18 cellular contexts compared by ENCODE assay signal in the genomic region with DNA sequence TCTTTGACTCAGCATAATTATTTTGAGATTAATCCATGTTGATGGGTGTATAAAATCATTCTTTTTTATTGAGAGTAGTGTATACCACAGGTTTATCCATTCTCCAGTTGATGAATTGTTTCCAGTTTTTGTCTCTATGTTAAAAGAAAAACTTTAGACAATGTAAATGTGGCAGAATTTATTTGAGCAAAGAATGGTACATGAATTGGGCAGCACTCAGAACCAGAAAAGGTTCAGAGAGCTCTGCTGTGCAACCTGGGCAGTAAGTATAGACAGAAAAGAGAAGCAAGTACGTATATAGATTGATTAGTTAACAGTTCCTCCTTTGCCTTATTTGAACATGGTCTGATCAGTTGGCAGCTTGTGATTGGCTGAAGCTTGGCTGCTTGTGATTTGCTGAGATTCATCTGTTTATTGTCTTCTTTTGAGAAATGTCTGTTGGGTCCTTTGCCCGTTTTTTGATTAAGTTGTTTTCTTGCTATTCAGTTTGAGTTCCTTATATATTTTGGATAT. TPM values are rescaled to one million over a fixed set of nuclear protein-coding genes. Genes with fewer than 3 reads are reported as not detected.
DNase-seq lines count a peak whose midpoint lies in the region; ATAC-seq and TF ChIP-seq lines count a peak whose summit lies in the region.
"Had no signal": no experiment of that assay in that cellular context is flagged by ENCODE, and none has a peak within 500 bp of the region (broad histone marks: within the 10 kb centered on the region; RNA-seq: fewer than 3 reads in every experiment).

No MANE protein-coding gene starts in this region.

- 96% methylated on average over 2 of the region's 2 CpGs for WGBS in mammary epithelial cell (ENCODE audit: low coverage, missing lambda C conversion rate)

- H3K27me3 Mint-ChIP-seq in MCF 10A (ENCODE audit: insufficient read depth, unreplicated experiment): no peaks in the 10 kb centered on the region
- no peaks in the 10 kb centered on the region for H3K27me3 Mint-ChIP-seq in dendritic cell treated with granulocyte-macrophage colony-stimulating factor and Interleukin-4, amounts not matched to agents 40 ng/mL and 50 ng/mL, for 4 days
- H3K27me3 Mint-ChIP-seq in stimulated activated naive B cell treated with anti-CD40 and anti-IgM and Interleukin-4, amounts not matched to agents 10 μg/mL and 1 μg/mL and 100 μg/mL, for 72 hours: no peaks in the 10 kb centered on the region
- H3K27me3 Mint-ChIP-seq: activated naive CD8-positive, alpha-beta T cell treated with anti-CD3 and anti-CD28 coated beads, Interleukin-2, amount 10 ng/mL, durations not matched to agents 7 days and 5 days had no signal

- POLR2A ChIA-PET in MCF 10A (lab: Yijun Ruan, JAX): interaction anchor here (0.7 to 5.5 kb wide), 16 partner anchors 8 to 142 kb away, joined by 3 to 110 read pairs (median 8); a partner anchor contains a TSS
- POLR2A ChIA-PET in PC-3 (lab: Charles Lee; ENCODE audit: unreplicated experiment): no interaction called here

- H3K4me1 ChIP-seq in mammary epithelial cell (ENCODE audit: insufficient read depth, low read length) (peaks cover 24% of the 10 kb centered on the region), PC-3 (ENCODE audit: insufficient read depth, low read length) (peaks cover 12% of the 10 kb centered on the region; the same call in 1 of the 2 replicates)
- H3K4me1 ChIP-seq: breast epithelium had no signal

- H3K9ac ChIP-seq in mammary epithelial cell (ENCODE audit: insufficient read depth, low read length) (no peak overlapping the region), PC-3 (ENCODE audit: low read length) (no peak overlapping the region)

- BruUV-seq in MCF 10A (replicated peaks; lab: Mats Ljungman, UMichigan) (no TSS peak), mammary epithelial cell (replicated peaks; lab: Mats Ljungman, UMichigan) (no TSS peak), PC-3 (replicated peaks; lab: Mats Ljungman, UMichigan) (no TSS peak)

- H3K4me3 ChIP-seq in mammary epithelial cell (replicated peaks in 1 of 3; ENCODE audit: insufficient read depth in 1 of 3, low read depth in 2 of 3, low read length in 3 of 3): no peak overlapping the region
- H3K4me3 ChIP-seq in PC-3 (ENCODE audit: low read length): no peak overlapping the region
- no peak overlapping the region for H3K4me3 ChIP-seq in H7 (ENCODE audit: insufficient read depth, low read depth, low read length)
- H3K4me3 ChIP-seq: breast epithelium, lung, spleen had no signal

- H3K9me3 ChIP-seq in mammary epithelial cell (replicated peaks; ENCODE audit: insufficient read depth, low read length) (no peaks in the 10 kb centered on the region), PC-3 (ENCODE audit: low read length) (no peaks in the 10 kb centered on the region)
- H3K9me3 ChIP-seq: BE2C, breast epithelium, spleen had no signal

- DNase-seq in MCF 10A (ENCODE audit: unreplicated experiment) (no peak), mammary epithelial cell (no peak), NOMO-1 treated with dmso at 0.1 percent for 144 hours (lab: John Stamatoyannopoulos, UW; ENCODE audit: unreplicated experiment) (peak; percentile 1), PC-3 (no peak), H7 (no peak), NCI-H2227 treated with DMSO at 0.1 percent for 48 hours (lab: John Stamatoyannopoulos, UW) (no peak)
- no peak for DNase-seq in stimulated activated naive B cell treated with anti-CD40 and anti-IgM and Interleukin-4, amounts not matched to agents 10 μg/mL and 1 μg/mL and 100 μg/mL, for 72 hours
- DNase-seq: activated naive CD8-positive, alpha-beta T cell treated with anti-CD3 and anti-CD28 coated beads, Interleukin-2, amount 10 ng/mL, durations not matched to agents 7 days and 5 days; BE2C; effector memory CD4-positive, alpha-beta T cell; Kasumi-1; NCI-H1417 treated with DMSO at 0.1 percent for 48 hours; NCI-H2171; spleen had no signal

- no peaks in the 10 kb centered on the region for H3F3A ChIP-seq in PC-3 (ENCODE audit: low read length, unreplicated experiment)

- CTCF ChIA-PET in MCF 10A (lab: Yijun Ruan, JAX): interaction anchor here (0.6 to 1.2 kb wide), 6 partner anchors 11 to 858 kb away, joined by 3 read pairs; no protein-coding TSS in a partner anchor
- CTCF ChIA-PET in mammary epithelial cell (lab: Charles Lee; ENCODE audit: low non-redundant PET): no interaction called here
- CTCF ChIA-PET in PC-3 (lab: Charles Lee): interaction anchor here (0.7 kb wide), 1 partner anchor 77 kb away, joined by 3 read pairs; no protein-coding TSS in a partner anchor

- H3K79me2 ChIP-seq in mammary epithelial cell (ENCODE audit: insufficient read depth, low read length): peaks cover 68% of the 10 kb centered on the region
- H3K79me2 ChIP-seq in PC-3 (ENCODE audit: low read length): peaks cover 38% of the 10 kb centered on the region

- dilution Hi-C loops in mammary epithelial cell (cut with HindIII; ENCODE audit: low sequenced_read_pairs): no loop called here

- intact Hi-C loops in MCF 10A (cut with micrococcal nuclease): no loop called here
- intact Hi-C loops in mammary epithelial cell (cut with micrococcal nuclease): no loop called here
- intact Hi-C loops in dendritic cell treated with granulocyte-macrophage colony-stimulating factor and Interleukin-4, amounts not matched to agents 40 ng/mL and 50 ng/mL, for 4 days (cut with micrococcal nuclease): no loop called here
- intact Hi-C loops in PC-3 (cut with micrococcal nuclease): no loop called here

- H3K27ac Mint-ChIP-seq in MCF 10A (ENCODE audit: low read depth, unreplicated experiment): peak overlapping the region; percentile 97
- H3K27ac Mint-ChIP-seq in dendritic cell treated with granulocyte-macrophage colony-stimulating factor and Interleukin-4, amounts not matched to agents 40 ng/mL and 50 ng/mL, for 4 days: peak overlapping the region; percentile 46
- H3K27ac Mint-ChIP-seq in stimulated activated naive B cell treated with anti-CD40 and anti-IgM and Interleukin-4, amounts not matched to agents 10 μg/mL and 1 μg/mL and 100 μg/mL, for 72 hours: peak overlapping the region; percentile 37

- no peak overlapping the region for H2AFZ ChIP-seq in mammary epithelial cell (ENCODE audit: low read depth, low read length)
- H2AFZ ChIP-seq in PC-3 (ENCODE audit: low read length): no peak overlapping the region

- H3K4me2 ChIP-seq in mammary epithelial cell (ENCODE audit: insufficient read depth, low read depth, low read length): no peak overlapping the region
- H3K4me2 ChIP-seq in PC-3 (ENCODE audit: low read length): no peak overlapping the region

- H3K27me3 ChIP-seq in mammary epithelial cell (ENCODE audit: insufficient read depth, low read length) (no peaks in the 10 kb centered on the region), PC-3 (ENCODE audit: low read length) (no peaks in the 10 kb centered on the region), H7 (ENCODE audit: control insufficient read depth, insufficient read depth, low read length) (no peaks in the 10 kb centered on the region)
- H3K27me3 ChIP-seq: BE2C, breast epithelium, spleen had no signal

- H3K36me3 Mint-ChIP-seq in MCF 10A (ENCODE audit: insufficient read depth, unreplicated experiment): peaks cover 6% of the 10 kb centered on the region
- H3K36me3 Mint-ChIP-seq in dendritic cell treated with granulocyte-macrophage colony-stimulating factor and Interleukin-4, amounts not matched to agents 40 ng/mL and 50 ng/mL, for 4 days (ENCODE audit: low read depth): peaks cover 9% of the 10 kb centered on the region
- peaks cover 28 to 37% of the 10 kb centered on the region in 2 donors for H3K36me3 Mint-ChIP-seq in stimulated activated naive B cell treated with anti-CD40 and anti-IgM and Interleukin-4, amounts not matched to agents 10 μg/mL and 1 μg/mL and 100 μg/mL, for 72 hours

- H4K20me1 ChIP-seq in mammary epithelial cell (ENCODE audit: insufficient read depth, low read length) (no peaks in the 10 kb centered on the region), PC-3 (ENCODE audit: low read length) (no peaks in the 10 kb centered on the region)

- H3K4me1 Mint-ChIP-seq in MCF 10A (ENCODE audit: insufficient read depth, unreplicated experiment): peaks cover 50% of the 10 kb centered on the region
- H3K4me1 Mint-ChIP-seq in dendritic cell treated with granulocyte-macrophage colony-stimulating factor and Interleukin-4, amounts not matched to agents 40 ng/mL and 50 ng/mL, for 4 days (ENCODE audit: low read depth): peaks cover 42% of the 10 kb centered on the region
- H3K4me1 Mint-ChIP-seq in stimulated activated naive B cell treated with anti-CD40 and anti-IgM and Interleukin-4, amounts not matched to agents 10 μg/mL and 1 μg/mL and 100 μg/mL, for 72 hours: peaks cover 24 to 46% of the 10 kb centered on the region in 2 donors

- ATAC-seq in stimulated activated naive B cell treated with anti-CD40 and anti-IgM and Interleukin-4, amounts not matched to agents 10 μg/mL and 1 μg/mL and 100 μg/mL, for 72 hours (replicated peaks): peak; percentile 51 to 52
- no peak for ATAC-seq in PC-3
- ATAC-seq: Panc1 had no signal

- no peaks in the 10 kb centered on the region for H3K9me3 Mint-ChIP-seq in MCF 10A (ENCODE audit: unreplicated experiment)
- no peaks in the 10 kb centered on the region for H3K9me3 Mint-ChIP-seq in dendritic cell treated with granulocyte-macrophage colony-stimulating factor and Interleukin-4, amounts not matched to agents 40 ng/mL and 50 ng/mL, for 4 days
- peaks cover 3 to 9% of the 10 kb centered on the region in 2 donors for H3K9me3 Mint-ChIP-seq in stimulated activated naive B cell treated with anti-CD40 and anti-IgM and Interleukin-4, amounts not matched to agents 10 μg/mL and 1 μg/mL and 100 μg/mL, for 72 hours

- in situ Hi-C loops in mammary epithelial cell (cut with MboI; ENCODE audit: low sequenced_read_pairs in 2 of 2): no loop called here

- no peak overlapping the region for H3K4me3 Mint-ChIP-seq in MCF 10A (ENCODE audit: unreplicated experiment)
- H3K4me3 Mint-ChIP-seq in dendritic cell treated with granulocyte-macrophage colony-stimulating factor and Interleukin-4, amounts not matched to agents 40 ng/mL and 50 ng/mL, for 4 days: no peak overlapping the region
- no peak overlapping the region for H3K4me3 Mint-ChIP-seq in stimulated activated naive B cell treated with anti-CD40 and anti-IgM and Interleukin-4, amounts not matched to agents 10 μg/mL and 1 μg/mL and 100 μg/mL, for 72 hours
- H3K4me3 Mint-ChIP-seq: activated naive CD8-positive, alpha-beta T cell treated with anti-CD3 and anti-CD28 coated beads, Interleukin-2, amount 10 ng/mL, durations not matched to agents 7 days and 5 days had no signal

- H3K36me3 ChIP-seq in mammary epithelial cell (ENCODE audit: insufficient read depth, low read length): no peaks in the 10 kb centered on the region
- no peaks in the 10 kb centered on the region for H3K36me3 ChIP-seq in PC-3 (ENCODE audit: low read depth, low read length)
- H3K36me3 ChIP-seq in H7 (replicated peaks; ENCODE audit: control insufficient read depth, insufficient read depth, low read length): no peaks in the 10 kb centered on the region
- H3K36me3 ChIP-seq: BE2C, breast epithelium had no signal

- TF ChIP-seq CTCF in MCF 10A (IDR thresholded peaks at IDR 0.05; ENCODE audit: unreplicated experiment) (no peak), mammary epithelial cell (conservative IDR thresholded peaks at IDR 0.05 in 1 of 2, IDR thresholded peaks at IDR 0.05 in 1 of 2; ENCODE audit: extremely low read depth in 1 of 2, insufficient read depth in 1 of 2, low read depth in 1 of 2, low read length in 2 of 2) (no peak), PC-3 (conservative IDR thresholded peaks at IDR 0.05; ENCODE audit: low read depth, low read length) (no peak)

- H3K27ac ChIP-seq in mammary epithelial cell (ENCODE audit: insufficient read depth, low read depth, low read length) (no peak overlapping the region), PC-3 (ENCODE audit: low read length) (no peak overlapping the region)
- H3K27ac ChIP-seq: breast epithelium had no signal

- H3K9me2 ChIP-seq in PC-3 (replicated peaks; ENCODE audit: low read length): no peaks in the 10 kb centered on the region

RNA-seq across cellular contexts. Expression of a gene that starts 41.3 kb away (rescaled TPM):
- total RNA-seq in MCF 10A (2022) (71.0 and 96.4 TPM in 2 replicates), mammary epithelial cell (10 to 100 TPM; 26.0 to 87.4 TPM), PC-3 (2014; rRNA removed) (10.5 and 13.3 TPM in 2 replicates)
- polyA plus RNA-seq in mammary epithelial cell: 18.0 TPM
- polyA minus RNA-seq in mammary epithelial cell: 28.8 TPM
- 25.9 and 36.6 TPM in 2 replicates for total RNA-seq in H7 (2014; rRNA removed; shearing (Covaris generic))

Comparison
In these comparisons a context has a peak if more than half of its experiments do, and no peak if none do; other contexts are left out.
1. H3K27ac Mint-ChIP-seq: peak in every context shown above with its lines; median percentile 97 in MCF 10A; 46 in dendritic cell treated with granulocyte-macrophage colony-stimulating factor and Interleukin-4, amounts not matched to agents 40 ng/mL and 50 ng/mL, for 4 days; 37 in stimulated activated naive B cell treated with anti-CD40 and anti-IgM and Interleukin-4, amounts not matched to agents 10 μg/mL and 1 μg/mL and 100 μg/mL, for 72 hours.